ENCODE assay signal across 8 cellular contexts in the genomic region with DNA sequence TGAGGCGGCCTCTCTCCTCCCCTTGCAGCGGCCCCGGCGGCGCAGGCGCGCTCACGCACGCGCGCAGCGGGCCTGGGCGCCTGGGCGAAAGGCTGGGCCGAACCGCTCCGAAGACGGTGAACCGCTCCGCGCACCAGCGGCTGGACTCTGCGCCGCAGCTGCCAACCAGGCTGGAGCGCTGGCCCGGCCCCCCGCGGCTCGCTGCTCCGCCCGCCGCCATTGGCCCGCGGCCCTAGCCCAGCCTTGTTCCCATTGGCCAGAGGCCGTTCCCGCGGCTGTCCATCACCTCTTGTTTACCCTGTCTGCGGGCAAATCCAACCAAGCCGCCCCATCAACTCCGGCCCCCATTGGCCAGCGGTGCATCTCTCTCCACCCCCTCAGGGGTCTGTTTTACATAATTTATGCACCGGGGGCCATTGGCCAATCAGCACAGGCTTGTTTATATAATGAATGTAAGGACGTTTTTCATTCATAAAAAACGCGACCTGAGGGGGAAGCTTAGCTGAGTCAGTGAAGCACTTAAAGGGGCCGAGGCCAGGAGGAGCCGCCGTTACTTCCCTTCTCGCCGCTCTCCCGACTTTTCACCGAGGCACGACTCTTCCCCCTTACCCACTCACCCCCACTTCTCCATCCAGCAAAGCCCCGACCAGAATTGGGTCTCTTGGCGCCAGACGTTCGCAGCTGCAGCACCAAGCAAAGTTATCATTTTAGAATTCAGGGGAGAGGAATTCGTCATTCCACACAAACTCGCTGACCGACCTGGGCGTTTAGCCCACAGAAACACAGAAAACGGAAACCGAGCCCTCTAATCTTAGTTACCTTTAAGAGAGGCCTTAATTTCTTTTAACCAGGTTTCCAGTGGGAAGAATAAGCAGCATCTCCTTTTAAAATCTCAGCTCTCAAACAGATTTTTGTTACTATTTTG. TPM values are rescaled to one million over a fixed set of nuclear protein-coding genes. Genes with fewer than 3 reads are reported as not detected.
DNase-seq lines count a peak whose midpoint lies in the region; ATAC-seq lines count a peak whose summit lies in the region.

Gene ETV5 (minus strand): TSS at position 149 of the 925 bp plus-strand sequence. CDS start 3,221 bp downstream, outside the sequence.

- no peaks in the 10 kb centered on the region for H3K9me3 Mint-ChIP-seq in activated CD8-positive, alpha-beta memory T cell treated with anti-CD3 and anti-CD28 coated beads, Interleukin-2, amount 10 ng/mL, durations not matched to agents 7 days and 5 days (ENCODE audit: low read depth)
- H3K9me3 Mint-ChIP-seq in effector memory CD8-positive, alpha-beta T cell, result no peaks in the 10 kb centered on the region

- H3K4me3 Mint-ChIP-seq in activated CD8-positive, alpha-beta memory T cell treated with anti-CD3 and anti-CD28 coated beads, Interleukin-2, amount 10 ng/mL, durations not matched to agents 7 days and 5 days, result peak within 1 kb of the TSS; percentile 78
- peak within 1 kb of the TSS; percentile 84 to 86 for H3K4me3 Mint-ChIP-seq in effector memory CD8-positive, alpha-beta T cell

- peak; percentile 99 for DNase-seq in COLO829 (ENCODE audit: low spot score)
- peak; percentile 97 for DNase-seq in HT-29 (ENCODE audit: low spot score)
- peak; percentile 100 for DNase-seq in NOMO-1 (lab: John Stamatoyannopoulos, UW; ENCODE audit: unreplicated experiment in 2 of 2)
- peak; percentile 97 for DNase-seq in activated CD8-positive, alpha-beta memory T cell treated with anti-CD3 and anti-CD28 coated beads, Interleukin-2, amount 10 ng/mL, durations not matched to agents 7 days and 5 days
- peak; percentile 82 to 84 (median 83) for DNase-seq in effector memory CD8-positive, alpha-beta T cell
- peak; percentile 99 to 100 for DNase-seq in lung microvascular endothelial cell (ENCODE audit: low read depth in 2 of 2)
- DNase-seq in stimulated activated CD4-positive, alpha-beta T cell treated with anti-CD3 and anti-CD28 coated beads, TNF-alpha, amount 100 ng/mL, for 4 hours (ENCODE audit: low read depth in 3 of 3), result peak; percentile 69 to 76 (median 74)

- peak; percentile 87 for ATAC-seq in GM21360 (IDR thresholded peaks at IDR 0.05; ENCODE audit: unreplicated experiment)
- ATAC-seq in activated CD8-positive, alpha-beta memory T cell treated with anti-CD3 and anti-CD28 coated beads, Interleukin-2, amount 10 ng/mL, durations not matched to agents 7 days and 5 days, result peak; percentile 98
- ATAC-seq in effector memory CD8-positive, alpha-beta T cell (replicated peaks), result peak; percentile 90

- H3K36me3 Mint-ChIP-seq in activated CD8-positive, alpha-beta memory T cell treated with anti-CD3 and anti-CD28 coated beads, Interleukin-2, amount 10 ng/mL, durations not matched to agents 7 days and 5 days, result no peaks in the 10 kb centered on the region
- H3K36me3 Mint-ChIP-seq in effector memory CD8-positive, alpha-beta T cell (ENCODE audit: insufficient read depth), result peaks cover 21% of the 10 kb centered on the region

- CTCF ChIA-PET in activated CD8-positive, alpha-beta memory T cell treated with anti-CD3 and anti-CD28 coated beads, Interleukin-2, amount 10 ng/mL, durations not matched to agents 7 days and 5 days (lab: Charles Lee), result interaction anchor here (1.2 to 1.8 kb wide), 2 partner anchors 12 to 166 kb away, joined by 4 to 7 read pairs; no protein-coding TSS in a partner anchor

- peaks cover 87% of the 10 kb centered on the region for H3K27me3 Mint-ChIP-seq in activated CD8-positive, alpha-beta memory T cell treated with anti-CD3 and anti-CD28 coated beads, Interleukin-2, amount 10 ng/mL, durations not matched to agents 7 days and 5 days
- H3K27me3 Mint-ChIP-seq in effector memory CD8-positive, alpha-beta T cell, result peaks cover 83 to 90% of the 10 kb centered on the region in 2 donors

- H3K27ac Mint-ChIP-seq in activated CD8-positive, alpha-beta memory T cell treated with anti-CD3 and anti-CD28 coated beads, Interleukin-2, amount 10 ng/mL, durations not matched to agents 7 days and 5 days, result peak within 1 kb of the TSS; percentile 64
- H3K27ac Mint-ChIP-seq in effector memory CD8-positive, alpha-beta T cell, result peak within 1 kb of the TSS; percentile 28 to 70

- H3K4me1 Mint-ChIP-seq in activated CD8-positive, alpha-beta memory T cell treated with anti-CD3 and anti-CD28 coated beads, Interleukin-2, amount 10 ng/mL, durations not matched to agents 7 days and 5 days, result peaks cover 41% of the 10 kb centered on the region
- peaks cover 34 to 35% of the 10 kb centered on the region in 2 donors for H3K4me1 Mint-ChIP-seq in effector memory CD8-positive, alpha-beta T cell (ENCODE audit: low read depth in 2 of 2)

RNA-seq across cellular contexts. Expression of gene ETV5, which starts in this region (rescaled TPM):
- 25.4 and 39.6 TPM in 2 replicates for total RNA-seq in HT-29 (2014; rRNA removed; shearing (Covaris generic))
- total RNA-seq in activated CD8-positive, alpha-beta memory T cell treated with anti-CD3 and anti-CD28 coated beads, Interleukin-2, amount 10 ng/mL, durations not matched to agents 7 days and 5 days, result under 1 TPM; 0.16 to 0.47 TPM
- total RNA-seq in lung microvascular endothelial cell, result 12.7 and 20.9 TPM in 2 replicates

Comparison
In these comparisons a context has a peak if more than half of its experiments do, and no peak if none do; other contexts are left out.
1. Peak in every context shown above with its lines: DNase-seq and ATAC-seq.
2. Peak in DNase-seq and ATAC-seq in activated CD8-positive, alpha-beta memory T cell treated with anti-CD3 and anti-CD28 coated beads, Interleukin-2, amount 10 ng/mL, durations not matched to agents 7 days and 5 days; RNA of the gene not detected or under 1 TPM.